ENCODE assay signal across 8 cellular contexts in genomic region chr20:297098-297924, GRCh38. TPM values are rescaled to one million over a fixed set of nuclear protein-coding genes. Genes with fewer than 3 reads are reported as not detected.
A peak's percentile ranks its signal among the peaks of the same experiment; 100 is the strongest.
DNase-seq lines count a peak whose midpoint lies in the region; ATAC-seq and FAIRE-seq lines count a peak whose summit lies in the region.

A gene with protein sequence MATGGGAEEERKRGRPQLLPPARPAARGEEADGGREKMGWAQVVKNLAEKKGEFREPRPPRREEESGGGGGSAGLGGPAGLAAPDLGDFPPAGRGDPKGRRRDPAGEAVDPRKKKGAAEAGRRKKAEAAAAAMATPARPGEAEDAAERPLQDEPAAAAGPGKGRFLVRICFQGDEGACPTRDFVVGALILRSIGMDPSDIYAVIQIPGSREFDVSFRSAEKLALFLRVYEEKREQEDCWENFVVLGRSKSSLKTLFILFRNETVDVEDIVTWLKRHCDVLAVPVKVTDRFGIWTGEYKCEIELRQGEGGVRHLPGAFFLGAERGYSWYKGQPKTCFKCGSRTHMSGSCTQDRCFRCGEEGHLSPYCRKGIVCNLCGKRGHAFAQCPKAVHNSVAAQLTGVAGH (plus strand): TSS chr20:297570. CDS start chr20:297587, 17 bp downstream.

- peak; percentile 95 for DNase-seq in D341Med (ENCODE audit: low spot score)
- peak; percentile 88 for DNase-seq in HTR-8/SVneo (ENCODE audit: insufficient read length, low spot score)
- peak; percentile 88 for DNase-seq in NT2/D1 (ENCODE audit: low read depth, low spot score)
- peak; percentile 49 for DNase-seq in activated CD8-positive, alpha-beta memory T cell treated with anti-CD3 and anti-CD28 coated beads, Interleukin-2, amount 50 U/mL, for 1 hour (ENCODE audit: extremely low read depth)
- DNase-seq in stimulated activated CD8-positive, alpha-beta memory T cell treated with anti-CD3 and anti-CD28 coated beads, Interleukin-15, amount 100 ng/mL, for 4 hours (ENCODE audit: low read depth in 2 of 2) = peak; percentile 64 to 69

- H3K4me3 ChIP-seq in NT2/D1 (ENCODE audit: insufficient read length, low read depth) = peak within 1 kb of the TSS; percentile 86
- peak within 1 kb of the TSS; percentile 95 for H3K4me3 ChIP-seq in mesodermal cell (ENCODE audit: extremely low read depth, insufficient read depth, low read length, poor library complexity, severe bottlenecking)

- H3K27me3 ChIP-seq in NT2/D1 (ENCODE audit: insufficient read depth, insufficient read length) = peaks cover 17% of the 10 kb centered on the region

- in situ Hi-C loops in endometrial microvascular endothelial cells (cut with HindIII; ENCODE audit: inconsistent ontology term, low pct_unique_long_range_greater_than_20kb, low sequenced_read_pairs) = no loop called here

- 1% methylated on average over 60 to 62 of the region's 99 CpGs for WGBS in mesodermal cell (ENCODE audit: insufficient coverage in 2 of 2), 2 experiments

- H3K9me3 ChIP-seq in NT2/D1 (ENCODE audit: insufficient read depth, low read length) (peaks cover 4% of the 10 kb centered on the region; the same call in 1 of the 2 replicates), mesodermal cell (ENCODE audit: control insufficient read depth, low read length) (no peaks in the 10 kb centered on the region)

- FAIRE-seq in HTR-8/SVneo (lab: Jason Lieb, UNC) = no peak

- H3K36me3 ChIP-seq in NT2/D1 (ENCODE audit: insufficient read depth, insufficient read length, low read length) (peaks cover 13% of the 10 kb centered on the region), mesodermal cell (ENCODE audit: control insufficient read depth, insufficient read depth, low read length) (peaks cover 22% of the 10 kb centered on the region)

- H3K4me1 ChIP-seq in NT2/D1 (ENCODE audit: insufficient read depth, insufficient read length) (peaks cover 2% of the 10 kb centered on the region), mesodermal cell (ENCODE audit: control insufficient read depth, insufficient read depth, low read length, poor library complexity, severe bottlenecking) (peaks cover 32% of the 10 kb centered on the region)

- peak within 1 kb of the TSS; percentile 87 for H3K27ac ChIP-seq in mesodermal cell (ENCODE audit: low read depth, low read length, severe bottlenecking)

- H3K9ac ChIP-seq in NT2/D1 (ENCODE audit: insufficient read length, low read depth) = peak within 1 kb of the TSS; percentile 97

- peak; percentile 75 for ATAC-seq in GM21367 (IDR thresholded peaks at IDR 0.05; ENCODE audit: unreplicated experiment)

RNA-seq across cellular contexts. Expression of the gene that starts here (rescaled TPM):
- 13.2 TPM for total RNA-seq in endometrial microvascular endothelial cells (ENCODE audit: inconsistent ontology term)
- 38.0 TPM for polyA plus RNA-seq in mesodermal cell (2013, experiment 1 of 2)
- polyA plus RNA-seq in mesodermal cell (2013, experiment 2 of 2) = 36.6 TPM

Comparison
In these comparisons a context has a peak if more than half of its experiments do, and no peak if none do; other contexts are left out.
1. Peak in every context shown above with its lines: DNase-seq, ATAC-seq, H3K4me3 ChIP-seq and H3K27ac ChIP-seq.